In the genomic region with DNA sequence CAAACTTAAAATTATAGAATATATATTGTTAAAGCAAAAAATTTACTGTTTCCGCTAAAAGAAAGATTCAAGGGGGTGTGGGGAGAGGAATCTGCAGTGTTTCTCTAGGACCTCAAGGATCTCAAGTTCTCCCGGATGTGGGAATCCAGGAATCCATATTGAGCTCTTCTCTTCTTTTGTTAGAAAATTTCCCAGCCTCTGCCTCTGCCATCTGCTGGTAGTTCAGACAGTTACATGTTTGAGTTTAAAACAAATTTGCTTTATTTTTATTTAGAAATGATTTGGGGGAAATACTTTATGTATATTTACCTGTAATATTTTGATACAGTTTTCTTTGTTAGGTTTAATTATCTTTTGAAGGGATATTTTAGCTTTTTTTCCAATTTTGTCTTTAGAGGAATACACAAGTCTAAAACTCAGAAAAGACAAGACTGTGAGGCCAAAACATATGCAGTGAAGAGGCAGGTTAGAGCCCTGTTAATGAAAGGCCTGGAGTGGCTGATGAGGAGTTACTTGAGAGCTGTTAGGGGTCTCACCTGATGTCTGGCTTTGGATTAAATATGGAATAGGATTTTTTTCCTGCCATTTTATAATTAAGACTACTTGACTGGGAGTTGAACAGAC, we compare ENCODE assay signal across 9 cellular contexts.
A peak's percentile ranks its signal among the peaks of the same experiment; 100 is the strongest.
DNase-seq lines count a peak whose midpoint lies in the region; ATAC-seq and TF ChIP-seq lines count a peak whose summit lies in the region.
"Had no signal": no experiment of that assay in that cellular context is flagged by ENCODE, and none has a peak within 500 bp of the region (broad histone marks: within the 10 kb centered on the region; RNA-seq: fewer than 3 reads in every experiment).

No MANE protein-coding gene starts in this region.

- peak overlapping the region; percentile 73 for H3K27ac Mint-ChIP-seq in endothelial cell (ENCODE audit: unreplicated experiment)
- H3K27ac Mint-ChIP-seq in stimulated activated effector memory CD8-positive, alpha-beta T cell treated with anti-CD3 and anti-CD28 coated beads, Interleukin-12 subunit alpha, Interleukin-12 subunit beta, amount 100 ng/mL, for 72 hours = no peak overlapping the region

- H3K9me3 Mint-ChIP-seq in endothelial cell (ENCODE audit: unreplicated experiment) = no peaks in the 10 kb centered on the region
- no peaks in the 10 kb centered on the region for H3K9me3 Mint-ChIP-seq in stimulated activated effector memory CD8-positive, alpha-beta T cell treated with anti-CD3 and anti-CD28 coated beads, Interleukin-12 subunit alpha, Interleukin-12 subunit beta, amount 100 ng/mL, for 72 hours
- H3K9me3 Mint-ChIP-seq: CD4-positive, CD25-positive, alpha-beta regulatory T cell had no signal

- ATAC-seq in stimulated activated effector memory CD8-positive, alpha-beta T cell treated with anti-CD3 and anti-CD28 coated beads, Interleukin-12 subunit alpha, Interleukin-12 subunit beta, amount 100 ng/mL, for 72 hours = no peak
- ATAC-seq in GM19395 (IDR thresholded peaks at IDR 0.05; ENCODE audit: unreplicated experiment) = no peak

- peak; percentile 76 for TF ChIP-seq CTCF in endothelial cell (IDR thresholded peaks at IDR 0.05; ENCODE audit: unreplicated experiment)

- peaks cover 20% of the 10 kb centered on the region for H3K4me1 Mint-ChIP-seq in endothelial cell (ENCODE audit: unreplicated experiment)
- peaks cover 21% of the 10 kb centered on the region for H3K4me1 Mint-ChIP-seq in stimulated activated effector memory CD8-positive, alpha-beta T cell treated with anti-CD3 and anti-CD28 coated beads, Interleukin-12 subunit alpha, Interleukin-12 subunit beta, amount 100 ng/mL, for 72 hours

- peaks cover 11% of the 10 kb centered on the region for H3K27me3 Mint-ChIP-seq in endothelial cell (ENCODE audit: unreplicated experiment)
- H3K27me3 Mint-ChIP-seq: CD4-positive, CD25-positive, alpha-beta regulatory T cell had no signal

- peak; percentile 39 for DNase-seq in NCI-H1694 treated with DMSO at 0.1 percent for 48 hours (lab: John Stamatoyannopoulos, UW)
- DNase-seq in NCI-H1694 (lab: John Stamatoyannopoulos, UW) = no peak
- DNase-seq in NCI-H345 treated with DMSO at 0.1 percent for 48 hours (lab: John Stamatoyannopoulos, UW; ENCODE audit: unreplicated experiment) = peak; percentile 2
- no peak for DNase-seq in endothelial cell (ENCODE audit: low spot score)
- peak; percentile 13 for DNase-seq in pulmonary artery endothelial cell (ENCODE audit: low read depth, low spot score)
- no peak for DNase-seq in stimulated activated effector memory CD8-positive, alpha-beta T cell treated with anti-CD3 and anti-CD28 coated beads, Interleukin-12 subunit alpha, Interleukin-12 subunit beta, amount 100 ng/mL, for 72 hours (ENCODE audit: low spot score in 2 of 2)
- DNase-seq in stimulated activated CD4-positive, alpha-beta T cell treated with anti-CD3 and anti-CD28 coated beads, Interleukin-12 subunit alpha, Interleukin-12 subunit beta, amount 100 ng/mL, for 4 hours = no peak
- DNase-seq: CD4-positive, CD25-positive, alpha-beta regulatory T cell had no signal

- peaks cover 7% of the 10 kb centered on the region for H3K36me3 Mint-ChIP-seq in endothelial cell (ENCODE audit: low read depth, unreplicated experiment)
- peaks cover 7% of the 10 kb centered on the region for H3K36me3 Mint-ChIP-seq in stimulated activated effector memory CD8-positive, alpha-beta T cell treated with anti-CD3 and anti-CD28 coated beads, Interleukin-12 subunit alpha, Interleukin-12 subunit beta, amount 100 ng/mL, for 72 hours

- no peak overlapping the region for H3K4me3 Mint-ChIP-seq in endothelial cell (ENCODE audit: unreplicated experiment)
- H3K4me3 Mint-ChIP-seq in stimulated activated effector memory CD8-positive, alpha-beta T cell treated with anti-CD3 and anti-CD28 coated beads, Interleukin-12 subunit alpha, Interleukin-12 subunit beta, amount 100 ng/mL, for 72 hours = no peak overlapping the region
- H3K4me3 Mint-ChIP-seq: CD4-positive, CD25-positive, alpha-beta regulatory T cell had no signal

Comparison
In these comparisons a context has a peak if more than half of its experiments do, and no peak if none do; other contexts are left out.
1. DNase-seq: peak in NCI-H1694 treated with DMSO at 0.1 percent for 48 hours (single experiment), NCI-H345 treated with DMSO at 0.1 percent for 48 hours (single experiment) and pulmonary artery endothelial cell (single experiment); none in NCI-H1694 (single experiment), endothelial cell (single experiment), stimulated activated effector memory CD8-positive, alpha-beta T cell treated with anti-CD3 and anti-CD28 coated beads, Interleukin-12 subunit alpha, Interleukin-12 subunit beta, amount 100 ng/mL, for 72 hours (0 of 2) and stimulated activated CD4-positive, alpha-beta T cell treated with anti-CD3 and anti-CD28 coated beads, Interleukin-12 subunit alpha, Interleukin-12 subunit beta, amount 100 ng/mL, for 4 hours (single experiment).